ENCODE assay signal across 10 cellular contexts in the genomic region with DNA sequence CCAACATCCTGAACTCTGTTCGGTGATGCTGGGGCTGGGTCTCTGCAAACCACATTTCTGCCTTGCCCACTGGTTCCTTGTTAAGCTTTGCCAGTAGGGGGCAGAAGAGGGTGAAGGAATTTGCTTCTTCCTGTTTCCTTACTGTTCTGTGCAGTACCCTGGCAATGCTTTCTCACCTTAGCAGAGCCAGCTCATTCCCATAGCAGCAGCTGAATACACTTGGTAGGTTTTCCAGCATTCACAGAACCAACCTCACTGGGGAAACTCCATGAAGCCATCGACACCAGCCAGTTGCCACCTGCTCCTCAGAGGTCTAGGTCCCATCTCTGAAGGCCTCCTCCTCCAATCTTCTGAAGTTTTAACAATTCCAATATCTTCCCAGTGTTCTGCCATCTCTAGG.
A peak's percentile ranks its signal among the peaks of the same experiment; 100 is the strongest.
DNase-seq lines count a peak whose midpoint lies in the region; ATAC-seq and TF ChIP-seq lines count a peak whose summit lies in the region.
"Had no signal": no experiment of that assay in that cellular context is flagged by ENCODE, and none has a peak within 500 bp of the region (broad histone marks: within the 10 kb centered on the region; RNA-seq: fewer than 3 reads in every experiment).

No MANE protein-coding gene starts in this region.

- H3K4me3 ChIP-seq in fibroblast of mammary gland (ENCODE audit: control insufficient read depth, low read depth, low read length), result no peak overlapping the region
- no peak overlapping the region for H3K4me3 ChIP-seq in tibial artery

- H3K4me3 Mint-ChIP-seq in T-helper 17 cell, result no peak overlapping the region
- H3K4me3 Mint-ChIP-seq: stimulated activated naive CD8-positive, alpha-beta T cell treated with anti-CD3 and anti-CD28 coated beads, Interleukin-15, Interleukin-2, amounts not matched to agents 100 ng/mL and 50 ng/mL, for 24 hours had no signal

- H3K27me3 ChIP-seq in tibial artery, result no peaks in the 10 kb centered on the region

- no peaks in the 10 kb centered on the region for H3K4me1 Mint-ChIP-seq in T-helper 17 cell

- no peaks in the 10 kb centered on the region for H3K36me3 Mint-ChIP-seq in T-helper 17 cell (ENCODE audit: low read depth)

- no peaks in the 10 kb centered on the region for H3K27me3 Mint-ChIP-seq in T-helper 17 cell

- no peak for DNase-seq in AG09319 (ENCODE audit: extremely low read depth, low read depth)
- no peak for DNase-seq in GM13977 (ENCODE audit: low spot score)
- peak; percentile 36 for DNase-seq in NOMO-1 treated with DMSO at 0.1 percent for 48 hours (lab: John Stamatoyannopoulos, UW; ENCODE audit: unreplicated experiment)
- DNase-seq in fibroblast of mammary gland (ENCODE audit: low read depth), result no peak
- DNase-seq in tibial artery, result no peak
- no peak for DNase-seq in T-helper 17 cell
- no peak for DNase-seq in OCI-M2 (lab: John Stamatoyannopoulos, UW; ENCODE audit: unreplicated experiment)

- H3K4me1 ChIP-seq in tibial artery, result no peaks in the 10 kb centered on the region

- no peaks in the 10 kb centered on the region for H3K9me3 ChIP-seq in tibial artery
- H3K9me3 ChIP-seq in T-helper 17 cell (ENCODE audit: control insufficient read depth, low read length, poor library complexity, severe bottlenecking), result no peaks in the 10 kb centered on the region

- in situ Hi-C loops in GM13977 (cut with MboI; ENCODE audit: low pct_unique_long_range_greater_than_20kb, low sequenced_read_pairs, unreplicated experiment), result no loop called here

- H3K36me3 ChIP-seq in tibial artery, result no peaks in the 10 kb centered on the region

- intact Hi-C loops in tibial artery (cut with DNase I; ENCODE audit: low total_unique reads), result no loop called here

- H3K27ac Mint-ChIP-seq in T-helper 17 cell, result no peak overlapping the region
- H3K27ac Mint-ChIP-seq: stimulated activated naive CD8-positive, alpha-beta T cell treated with anti-CD3 and anti-CD28 coated beads, Interleukin-15, Interleukin-2, amounts not matched to agents 100 ng/mL and 50 ng/mL, for 24 hours had no signal

- H3K27ac ChIP-seq in tibial artery, result no peak overlapping the region
- H3K27ac ChIP-seq: epithelial cell of prostate had no signal

- ATAC-seq in HG03039 (IDR thresholded peaks at IDR 0.05; ENCODE audit: unreplicated experiment), result peak; percentile 31
- no peak for ATAC-seq in T-helper 17 cell

- peak; percentile 16 for TF ChIP-seq CTCF in AG09319 (IDR thresholded peaks at IDR 0.05; ENCODE audit: low read depth, low read length)
- peak; percentile 75 for TF ChIP-seq CTCF in GM13977 (IDR thresholded peaks at IDR 0.05; ENCODE audit: extremely low read depth, insufficient read depth, missing control alignments)
- peak; percentile 40 for TF ChIP-seq CTCF in fibroblast of mammary gland (conservative IDR thresholded peaks at IDR 0.05; ENCODE audit: control insufficient read depth, insufficient read depth, low read depth, low read length)
- peak; percentile 22 to 31 for TF ChIP-seq CTCF in tibial artery (IDR thresholded peaks at IDR 0.05)

Comparison
In these comparisons a context has a peak if more than half of its experiments do, and no peak if none do; other contexts are left out.
1. CTCF ChIP-seq: peak in every context shown above with its lines; median percentile 75 in GM13977; 40 in fibroblast of mammary gland; 26 in tibial artery; 16 in AG09319.